ENCODE assay signal across 1 cellular context in the genomic region with DNA sequence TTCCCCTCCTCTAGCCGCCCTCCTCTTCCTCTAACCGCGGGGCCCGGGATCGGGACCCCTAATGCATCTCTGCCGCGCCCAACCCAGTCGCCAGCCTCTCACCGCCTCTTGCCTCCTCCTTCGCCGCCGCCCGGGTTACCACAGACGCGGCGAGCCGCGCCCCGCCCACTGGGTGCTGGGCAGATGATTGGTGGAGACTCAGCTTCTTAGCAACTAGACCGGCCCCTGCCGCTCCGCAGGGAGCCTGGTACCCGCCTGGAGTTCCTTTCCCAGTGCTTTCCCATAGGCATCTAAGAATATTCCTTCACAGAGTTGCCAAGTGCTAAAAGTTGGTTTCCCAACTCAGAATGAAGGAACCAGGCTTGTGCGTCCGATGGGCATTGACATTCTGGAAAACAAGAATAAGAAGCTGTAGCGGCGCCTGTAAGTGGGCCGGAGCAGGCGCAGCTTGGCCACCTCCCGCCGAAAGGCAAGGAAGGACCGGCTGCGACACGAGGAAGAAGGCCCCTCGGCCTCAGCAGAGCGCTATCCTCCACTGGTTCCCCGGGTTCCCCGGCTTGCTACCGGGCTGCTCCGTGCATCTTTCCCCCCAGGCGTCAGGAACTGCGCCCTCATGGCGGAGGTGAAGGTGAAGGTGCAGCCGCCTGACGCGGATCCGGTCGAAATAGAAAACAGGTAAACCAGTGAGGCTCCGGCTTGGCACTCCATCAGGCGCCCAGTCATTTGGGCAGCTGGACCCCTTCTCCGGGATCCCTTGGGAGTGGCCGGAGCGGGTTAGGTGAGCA.
TF ChIP-seq lines count a peak whose summit lies in the region.

Gene DZANK1 (minus strand): TSS at position 137 of the 785 bp plus-strand sequence. CDS start 1,672 bp downstream, outside the sequence.
A gene with protein sequence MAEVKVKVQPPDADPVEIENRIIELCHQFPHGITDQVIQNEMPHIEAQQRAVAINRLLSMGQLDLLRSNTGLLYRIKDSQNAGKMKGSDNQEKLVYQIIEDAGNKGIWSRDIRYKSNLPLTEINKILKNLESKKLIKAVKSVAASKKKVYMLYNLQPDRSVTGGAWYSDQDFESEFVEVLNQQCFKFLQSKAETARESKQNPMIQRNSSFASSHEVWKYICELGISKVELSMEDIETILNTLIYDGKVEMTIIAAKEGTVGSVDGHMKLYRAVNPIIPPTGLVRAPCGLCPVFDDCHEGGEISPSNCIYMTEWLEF (plus strand): TSS at position 497 of the 785 bp plus-strand sequence. CDS start 117 bp downstream, at position 614.

TF ChIP-seq in HepG2, 621 proteins besides CTCF, POLR2A, EP300 and RAD21 (continued from another document and continues in another):
- TF ChIP-seq, protein P1, sequence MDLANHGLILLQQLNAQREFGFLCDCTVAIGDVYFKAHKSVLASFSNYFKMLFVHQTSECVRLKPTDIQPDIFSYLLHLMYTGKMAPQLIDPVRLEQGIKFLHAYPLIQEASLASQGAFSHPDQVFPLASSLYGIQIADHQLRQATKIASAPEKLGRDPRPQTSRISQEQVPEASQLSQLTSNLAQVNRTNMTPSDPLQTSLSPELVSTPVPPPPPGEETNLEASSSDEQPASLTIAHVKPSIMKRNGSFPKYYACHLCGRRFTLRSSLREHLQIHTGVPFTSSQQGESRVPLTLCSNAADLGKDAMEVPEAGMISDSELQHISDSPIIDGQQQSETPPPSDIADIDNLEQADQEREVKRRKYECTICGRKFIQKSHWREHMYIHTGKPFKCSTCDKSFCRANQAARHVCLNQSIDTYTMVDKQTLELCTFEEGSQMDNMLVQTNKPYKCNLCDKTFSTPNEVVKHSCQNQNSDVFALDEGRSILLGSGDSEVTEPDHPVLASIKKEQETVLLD (CRISPR knock-in tag; IDR thresholded peaks at IDR 0.05; ENCODE audit: low read depth): no peak
- TF ChIP-seq HOXA3 (CRISPR knock-in tag; IDR thresholded peaks at IDR 0.05): peak; percentile 96
- TF ChIP-seq, protein P2, sequence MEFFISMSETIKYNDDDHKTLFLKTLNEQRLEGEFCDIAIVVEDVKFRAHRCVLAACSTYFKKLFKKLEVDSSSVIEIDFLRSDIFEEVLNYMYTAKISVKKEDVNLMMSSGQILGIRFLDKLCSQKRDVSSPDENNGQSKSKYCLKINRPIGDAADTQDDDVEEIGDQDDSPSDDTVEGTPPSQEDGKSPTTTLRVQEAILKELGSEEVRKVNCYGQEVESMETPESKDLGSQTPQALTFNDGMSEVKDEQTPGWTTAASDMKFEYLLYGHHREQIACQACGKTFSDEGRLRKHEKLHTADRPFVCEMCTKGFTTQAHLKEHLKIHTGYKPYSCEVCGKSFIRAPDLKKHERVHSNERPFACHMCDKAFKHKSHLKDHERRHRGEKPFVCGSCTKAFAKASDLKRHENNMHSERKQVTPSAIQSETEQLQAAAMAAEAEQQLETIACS (CRISPR knock-in tag; IDR thresholded peaks at IDR 0.05): no peak
- TF ChIP-seq ZNF572 (CRISPR knock-in tag; IDR thresholded peaks at IDR 0.05): no peak
- no peak for TF ChIP-seq ZNF615 (CRISPR knock-in tag; IDR thresholded peaks at IDR 0.05; ENCODE audit: borderline replicate concordance)
- TF ChIP-seq, protein P3, sequence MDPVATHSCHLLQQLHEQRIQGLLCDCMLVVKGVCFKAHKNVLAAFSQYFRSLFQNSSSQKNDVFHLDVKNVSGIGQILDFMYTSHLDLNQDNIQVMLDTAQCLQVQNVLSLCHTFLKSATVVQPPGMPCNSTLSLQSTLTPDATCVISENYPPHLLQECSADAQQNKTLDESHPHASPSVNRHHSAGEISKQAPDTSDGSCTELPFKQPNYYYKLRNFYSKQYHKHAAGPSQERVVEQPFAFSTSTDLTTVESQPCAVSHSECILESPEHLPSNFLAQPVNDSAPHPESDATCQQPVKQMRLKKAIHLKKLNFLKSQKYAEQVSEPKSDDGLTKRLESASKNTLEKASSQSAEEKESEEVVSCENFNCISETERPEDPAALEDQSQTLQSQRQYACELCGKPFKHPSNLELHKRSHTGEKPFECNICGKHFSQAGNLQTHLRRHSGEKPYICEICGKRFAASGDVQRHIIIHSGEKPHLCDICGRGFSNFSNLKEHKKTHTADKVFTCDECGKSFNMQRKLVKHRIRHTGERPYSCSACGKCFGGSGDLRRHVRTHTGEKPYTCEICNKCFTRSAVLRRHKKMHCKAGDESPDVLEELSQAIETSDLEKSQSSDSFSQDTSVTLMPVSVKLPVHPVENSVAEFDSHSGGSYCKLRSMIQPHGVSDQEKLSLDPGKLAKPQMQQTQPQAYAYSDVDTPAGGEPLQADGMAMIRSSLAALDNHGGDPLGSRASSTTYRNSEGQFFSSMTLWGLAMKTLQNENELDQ (CRISPR knock-in tag; IDR thresholded peaks at IDR 0.05; ENCODE audit: borderline replicate concordance): peak; percentile 57
- TF ChIP-seq HNF4A (CRISPR knock-in tag; IDR thresholded peaks at IDR 0.05): peak; percentile 27
- no peak for TF ChIP-seq ZNF207 (IDR thresholded peaks at IDR 0.05; ENCODE audit: borderline replicate concordance)
- TF ChIP-seq DZIP1 (CRISPR knock-in tag; IDR thresholded peaks at IDR 0.05): peak; percentile 68; the same call in 1 of the 2 replicates
- TF ChIP-seq ZNF138 (CRISPR knock-in tag; IDR thresholded peaks at IDR 0.05; ENCODE audit: low read depth): no peak
- TF ChIP-seq ISL2 (CRISPR knock-in tag; IDR thresholded peaks at IDR 0.05): peak; percentile 76
- TF ChIP-seq FOSL2 (CRISPR knock-in tag; IDR thresholded peaks at IDR 0.05): peak; percentile 62
- peak; percentile 100 for TF ChIP-seq SIN3B (IDR thresholded peaks at IDR 0.05; ENCODE audit: low read length)
- no peak; the same call in 1 of the 2 replicates for TF ChIP-seq RCOR2 (CRISPR knock-in tag; IDR thresholded peaks at IDR 0.05)
- peak; percentile 76; the same call in 1 of the 2 replicates for TF ChIP-seq ZMYM4 (CRISPR knock-in tag; IDR thresholded peaks at IDR 0.05)
- TF ChIP-seq ZNF784 (CRISPR knock-in tag; IDR thresholded peaks at IDR 0.05; ENCODE audit: borderline replicate concordance): no peak
- TF ChIP-seq RARG (CRISPR knock-in tag; IDR thresholded peaks at IDR 0.05; ENCODE audit: low read depth): no peak
- TF ChIP-seq, protein P4, sequence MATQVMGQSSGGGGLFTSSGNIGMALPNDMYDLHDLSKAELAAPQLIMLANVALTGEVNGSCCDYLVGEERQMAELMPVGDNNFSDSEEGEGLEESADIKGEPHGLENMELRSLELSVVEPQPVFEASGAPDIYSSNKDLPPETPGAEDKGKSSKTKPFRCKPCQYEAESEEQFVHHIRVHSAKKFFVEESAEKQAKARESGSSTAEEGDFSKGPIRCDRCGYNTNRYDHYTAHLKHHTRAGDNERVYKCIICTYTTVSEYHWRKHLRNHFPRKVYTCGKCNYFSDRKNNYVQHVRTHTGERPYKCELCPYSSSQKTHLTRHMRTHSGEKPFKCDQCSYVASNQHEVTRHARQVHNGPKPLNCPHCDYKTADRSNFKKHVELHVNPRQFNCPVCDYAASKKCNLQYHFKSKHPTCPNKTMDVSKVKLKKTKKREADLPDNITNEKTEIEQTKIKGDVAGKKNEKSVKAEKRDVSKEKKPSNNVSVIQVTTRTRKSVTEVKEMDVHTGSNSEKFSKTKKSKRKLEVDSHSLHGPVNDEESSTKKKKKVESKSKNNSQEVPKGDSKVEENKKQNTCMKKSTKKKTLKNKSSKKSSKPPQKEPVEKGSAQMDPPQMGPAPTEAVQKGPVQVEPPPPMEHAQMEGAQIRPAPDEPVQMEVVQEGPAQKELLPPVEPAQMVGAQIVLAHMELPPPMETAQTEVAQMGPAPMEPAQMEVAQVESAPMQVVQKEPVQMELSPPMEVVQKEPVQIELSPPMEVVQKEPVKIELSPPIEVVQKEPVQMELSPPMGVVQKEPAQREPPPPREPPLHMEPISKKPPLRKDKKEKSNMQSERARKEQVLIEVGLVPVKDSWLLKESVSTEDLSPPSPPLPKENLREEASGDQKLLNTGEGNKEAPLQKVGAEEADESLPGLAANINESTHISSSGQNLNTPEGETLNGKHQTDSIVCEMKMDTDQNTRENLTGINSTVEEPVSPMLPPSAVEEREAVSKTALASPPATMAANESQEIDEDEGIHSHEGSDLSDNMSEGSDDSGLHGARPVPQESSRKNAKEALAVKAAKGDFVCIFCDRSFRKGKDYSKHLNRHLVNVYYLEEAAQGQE (IDR thresholded peaks at IDR 0.05; ENCODE audit: borderline replicate concordance in 1 of 2, low read depth in 1 of 2, low read length in 2 of 2): peak in 1 of 2 experiments; percentile 53; a peak in 1 of 4 replicates
- TF ChIP-seq ZNF660 (CRISPR knock-in tag; IDR thresholded peaks at IDR 0.05; ENCODE audit: borderline replicate concordance, low read depth): no peak
- peak; percentile 87; the same call in 1 of the 2 replicates for TF ChIP-seq CBFB (CRISPR knock-in tag; IDR thresholded peaks at IDR 0.05)
- no peak for TF ChIP-seq NCOA5 (CRISPR knock-in tag; IDR thresholded peaks at IDR 0.05)
- 0 out of 2 replicates have a peak, but pooled peaks have one; percentile 41 for TF ChIP-seq ZSCAN21 (CRISPR knock-in tag; IDR thresholded peaks at IDR 0.05; ENCODE audit: borderline replicate concordance)
- TF ChIP-seq ZFP36L1 (CRISPR knock-in tag; IDR thresholded peaks at IDR 0.05): 0 out of 2 replicates have a peak, but pooled peaks have one; percentile 24
- no peak; the same call in 1 of the 2 replicates for TF ChIP-seq ZNF607 (CRISPR knock-in tag; IDR thresholded peaks at IDR 0.05; ENCODE audit: borderline replicate concordance)
- peak; percentile 41; the same call in 1 of the 2 replicates for TF ChIP-seq LCORL (IDR thresholded peaks at IDR 0.05)
- peak; percentile 84 for TF ChIP-seq LCORL (CRISPR knock-in tag; IDR thresholded peaks at IDR 0.05)
- peak; percentile 72; the same call in 1 of the 2 replicates for TF ChIP-seq ATF1 (CRISPR knock-in tag; IDR thresholded peaks at IDR 0.05)
- no peak for TF ChIP-seq ZFP62 (CRISPR knock-in tag; IDR thresholded peaks at IDR 0.05)
- no peak; the same call in 1 of the 2 replicates for TF ChIP-seq TOPORS (CRISPR knock-in tag; IDR thresholded peaks at IDR 0.05)
- no peak for TF ChIP-seq ZNF644 (CRISPR knock-in tag; IDR thresholded peaks at IDR 0.05; ENCODE audit: low read depth)
- no peak for TF ChIP-seq TAF15 (IDR thresholded peaks at IDR 0.05; ENCODE audit: low read depth, low read length, poor library complexity, severe bottlenecking)
- TF ChIP-seq PBX3 (CRISPR knock-in tag; IDR thresholded peaks at IDR 0.05; ENCODE audit: borderline replicate concordance): peak; percentile 88
- 0 out of 2 replicates have a peak, but pooled peaks have one; percentile 26 for TF ChIP-seq FOXK2 (IDR thresholded peaks at IDR 0.05)
- peak; percentile 60 for TF ChIP-seq ZNF333 (CRISPR knock-in tag; IDR thresholded peaks at IDR 0.05; ENCODE audit: borderline replicate concordance)
- peak; percentile 54; the same call in 1 of the 2 replicates for TF ChIP-seq MIXL1 (CRISPR knock-in tag; IDR thresholded peaks at IDR 0.05)
- peak; percentile 92 for TF ChIP-seq YEATS4 (CRISPR knock-in tag; IDR thresholded peaks at IDR 0.05; ENCODE audit: borderline replicate concordance)
- TF ChIP-seq ZNF879 (CRISPR knock-in tag; IDR thresholded peaks at IDR 0.05): 0 out of 2 replicates have a peak, but pooled peaks have one; percentile 27
- TF ChIP-seq BCL3 (CRISPR knock-in tag; IDR thresholded peaks at IDR 0.05): peak; percentile 69; the same call in 1 of the 2 replicates
- no peak for TF ChIP-seq SUZ12 (IDR thresholded peaks at IDR 0.05; ENCODE audit: low read depth, low read length)
- TF ChIP-seq TCF7L2 (IDR thresholded peaks at IDR 0.05; ENCODE audit: low read depth, low read length): no peak
